ENCODE assay signal across 24 cellular contexts in genomic region chr5:82707741-82708140, GRCh38.
DNase-seq lines count a peak whose midpoint lies in the region; FAIRE-seq and TF ChIP-seq lines count a peak whose summit lies in the region.
"Had no signal": no experiment of that assay in that cellular context is flagged by ENCODE, and none has a peak within 500 bp of the region (broad histone marks: within the 10 kb centered on the region; RNA-seq: fewer than 3 reads in every experiment).

No MANE protein-coding gene starts in this region.

- H3K27ac ChIP-seq in smooth muscle cell (ENCODE audit: low read depth) = peak overlapping the region; percentile 47
- H3K27ac ChIP-seq: body of pancreas, PC-9, right atrium auricular region had no signal

- H3K4me2 ChIP-seq in smooth muscle cell = peak overlapping the region; percentile 49
- H3K4me2 ChIP-seq: PC-9 had no signal

- no peaks in the 10 kb centered on the region for H3K9me3 ChIP-seq in smooth muscle cell (replicated peaks; ENCODE audit: low read depth)
- H3K9me3 ChIP-seq: body of pancreas had no signal

- H3F3A ChIP-seq in smooth muscle cell (ENCODE audit: low read depth) = no peaks in the 10 kb centered on the region

- no peaks in the 10 kb centered on the region for H3K27me3 ChIP-seq in smooth muscle cell (ENCODE audit: low read depth)
- H3K27me3 ChIP-seq: body of pancreas, right atrium auricular region had no signal

- H2AFZ ChIP-seq in smooth muscle cell (ENCODE audit: low read depth) = no peak overlapping the region
- H2AFZ ChIP-seq: PC-9 had no signal

- FAIRE-seq in RCC 7860 (lab: Jason Lieb, UNC) = no peak

- H4K20me1 ChIP-seq in smooth muscle cell (ENCODE audit: low read depth) = no peaks in the 10 kb centered on the region

- no peak overlapping the region for H3K9ac ChIP-seq in smooth muscle cell (ENCODE audit: low read depth)

- DNase-seq in HS-5 (ENCODE audit: low read depth) (peak; percentile 9), RCC 7860 (ENCODE audit: low spot score) (peak; percentile 4), glomerular visceral epithelial cell (ENCODE audit: extremely low spot score) (peak; percentile 53), smooth muscle cell (lab: John Stamatoyannopoulos, UW; ENCODE audit: unreplicated experiment) (no peak), DMS79 treated with DMSO at 0.1 percent for 48 hours (lab: John Stamatoyannopoulos, UW) (no peak), NCI-H1436 treated with DMSO at 0.1 percent for 48 hours (lab: John Stamatoyannopoulos, UW) (no peak), GDM1 (lab: John Stamatoyannopoulos, UW) (no peak)
- DNase-seq: activated CD4-positive, CD25-positive, alpha-beta regulatory T cell treated with anti-CD3 and anti-CD28 coated beads, Interleukin-2, amount 50 U/mL, for 72 hours; activated CD8-positive, alpha-beta T cell treated with anti-CD3 and anti-CD28 coated beads for 36 hours; activated effector memory CD4-positive, alpha-beta T cell treated with anti-CD3 and anti-CD28 coated beads, Interleukin-2, amount 50 U/mL, for 16 hours; activated naive CD8-positive, alpha-beta T cell treated with anti-CD3 and anti-CD28 coated beads, Interleukin-2, amount 10 ng/mL, durations not matched to agents 7 days and 5 days; body of pancreas; CD4-positive, CD25-positive, alpha-beta regulatory T cell; effector CD4-positive, alpha-beta T cell; erythroblast; GF-D8; H7; MM.1S; natural killer cell; NCI-H1436; NCI-H446 treated with DMSO at 0.1 percent for 48 hours; PC-9; T-cell had no signal

- no peak overlapping the region for H3K4me3 ChIP-seq in smooth muscle cell
- H3K4me3 ChIP-seq: body of pancreas, PC-9, right atrium auricular region had no signal

- peaks cover 8% of the 10 kb centered on the region for H3K4me1 ChIP-seq in smooth muscle cell (ENCODE audit: low read depth)
- H3K4me1 ChIP-seq: body of pancreas, right atrium auricular region had no signal

- H3K79me2 ChIP-seq in smooth muscle cell (ENCODE audit: low read depth) = no peaks in the 10 kb centered on the region

- 43% methylated on average over 1 of the region's 1 CpG for WGBS in smooth muscle cell (ENCODE audit: low lambda C conversion rate)

- TF ChIP-seq CTCF in smooth muscle cell (IDR thresholded peaks at IDR 0.05; ENCODE audit: borderline replicate concordance, insufficient read depth, poor library complexity, severe bottlenecking) = no peak

- no peaks in the 10 kb centered on the region for H3K36me3 ChIP-seq in smooth muscle cell (ENCODE audit: low read depth)
- H3K36me3 ChIP-seq: right atrium auricular region had no signal

Comparison
In these comparisons a context has a peak if more than half of its experiments do, and no peak if none do; other contexts are left out.
1. DNase-seq: peak in HS-5 (single experiment), RCC 7860 (single experiment) and glomerular visceral epithelial cell (single experiment); none in smooth muscle cell (single experiment), DMS79 treated with DMSO at 0.1 percent for 48 hours (single experiment), NCI-H1436 treated with DMSO at 0.1 percent for 48 hours (single experiment) and GDM1 (single experiment).